In genomic region chr5:36521219-36521618, GRCh38 we compare ENCODE assay signal across 1 cellular context.
TF ChIP-seq lines count a peak whose summit lies in the region.

No MANE protein-coding gene starts in this region.

TF ChIP-seq in K562, 482 proteins besides CTCF, POLR2A, EP300 and RAD21:
- TF ChIP-seq ELF4 (CRISPR knock-in tag; IDR thresholded peaks at IDR 0.05) (0 out of 2 replicates have a peak, but pooled peaks have one; percentile 7), FOXA3 (CRISPR knock-in tag; conservative IDR thresholded peaks at IDR 0.05 in 1 of 2, IDR thresholded peaks at IDR 0.05 in 1 of 2) (no peak), HDGF (IDR thresholded peaks at IDR 0.05) (no peak), HNRNPLL (IDR thresholded peaks at IDR 0.05; ENCODE audit: low read depth, low read length, poor library complexity, severe bottlenecking) (no peak), LARP7 (IDR thresholded peaks at IDR 0.05) (peak; percentile 31; the same call in 1 of the 2 replicates), SNRNP70 (optimal IDR thresholded peaks at IDR 0.05; ENCODE audit: low read depth, low read length) (no peak), ZNF174 (CRISPR knock-in tag; IDR thresholded peaks at IDR 0.05) (no peak)
TF ChIP-seq in K562: peak in this region for 2.
